ENCODE assay signal across 12 cellular contexts in genomic region chr10:30491204-30491603, GRCh38. TPM values are rescaled to one million over a fixed set of nuclear protein-coding genes. Genes with fewer than 3 reads are reported as not detected.
DNase-seq lines count a peak whose midpoint lies in the region; TF ChIP-seq lines count a peak whose summit lies in the region.
"Had no signal": no experiment of that assay in that cellular context is flagged by ENCODE, and none has a peak within 500 bp of the region (broad histone marks: within the 10 kb centered on the region; RNA-seq: fewer than 3 reads in every experiment).

No MANE protein-coding gene starts in this region.

- no peaks in the 10 kb centered on the region for H4K20me1 ChIP-seq in PC-9 (ENCODE audit: insufficient read depth)

- no peaks in the 10 kb centered on the region for H3K79me2 ChIP-seq in PC-9 (ENCODE audit: low read depth)

- TF ChIP-seq EP300 in suprapubic skin (IDR thresholded peaks at IDR 0.05) = no peak

- H3K4me3 ChIP-seq in PC-9 = no peak overlapping the region
- H3K4me3 ChIP-seq in fibroblast of mammary gland (ENCODE audit: control insufficient read depth, low read depth, low read length) = no peak overlapping the region
- no peak overlapping the region for H3K4me3 ChIP-seq in suprapubic skin
- H3K4me3 ChIP-seq: sigmoid colon, SK-N-MC had no signal

- peak overlapping the region; percentile 6; the same call in 1 of the 2 replicates for H3K4me2 ChIP-seq in PC-9

- H3F3A ChIP-seq in PC-9 (ENCODE audit: insufficient read depth, low read depth) = peaks cover 20% of the 10 kb centered on the region; the same call in 1 of the 2 replicates

- TF ChIP-seq POLR2A in suprapubic skin (IDR thresholded peaks at IDR 0.05) = no peak

- no peaks in the 10 kb centered on the region for H3K9me3 ChIP-seq in PC-9 (ENCODE audit: insufficient read depth, low read depth)
- no peaks in the 10 kb centered on the region for H3K9me3 ChIP-seq in suprapubic skin
- H3K9me3 ChIP-seq: sigmoid colon had no signal

- BruUV-seq in PC-9 (replicated peaks; lab: Mats Ljungman, UMichigan) = no TSS peak

- intact Hi-C loops in activated naive CD4-positive, alpha-beta T cell treated with anti-CD3 and anti-CD28 coated beads for 36 hours (cut with micrococcal nuclease) = no loop called here
- intact Hi-C loops in PC-9 (cut with micrococcal nuclease; ENCODE audit: unreplicated experiment) = no loop called here

- no peaks in the 10 kb centered on the region for H3K27me3 Mint-ChIP-seq in activated naive CD4-positive, alpha-beta T cell treated with anti-CD3 and anti-CD28 coated beads for 36 hours (ENCODE audit: low read depth)
- peaks cover 4% of the 10 kb centered on the region for H3K27me3 Mint-ChIP-seq in mesothelial cell of epicardium (ENCODE audit: low read depth)

- H3K27ac ChIP-seq in PC-9 = peak overlapping the region; percentile 47
- peak overlapping the region; percentile 25 for H3K27ac ChIP-seq in suprapubic skin
- H3K27ac ChIP-seq: SK-N-MC had no signal

- no peaks in the 10 kb centered on the region for H3K9me3 Mint-ChIP-seq in activated naive CD4-positive, alpha-beta T cell treated with anti-CD3 and anti-CD28 coated beads for 36 hours
- H3K9me3 Mint-ChIP-seq in mesothelial cell of epicardium = no peaks in the 10 kb centered on the region

- H3K27me3 ChIP-seq in PC-9 (ENCODE audit: insufficient read depth, low read depth) = no peaks in the 10 kb centered on the region
- no peaks in the 10 kb centered on the region for H3K27me3 ChIP-seq in suprapubic skin
- H3K27me3 ChIP-seq: sigmoid colon had no signal

- H3K9me2 ChIP-seq in PC-9 (ENCODE audit: insufficient read depth) = no peaks in the 10 kb centered on the region

- H3K27ac Mint-ChIP-seq in activated naive CD4-positive, alpha-beta T cell treated with anti-CD3 and anti-CD28 coated beads for 36 hours = no peak overlapping the region
- no peak overlapping the region for H3K27ac Mint-ChIP-seq in mesothelial cell of epicardium

- WGBS in suprapubic skin = 51% methylated on average over 3 of the region's 3 CpGs

- H2AFZ ChIP-seq in PC-9 = no peak overlapping the region

- H3K36me3 ChIP-seq in PC-9 (ENCODE audit: low read depth) = no peaks in the 10 kb centered on the region
- no peaks in the 10 kb centered on the region for H3K36me3 ChIP-seq in suprapubic skin
- H3K36me3 ChIP-seq: sigmoid colon had no signal

- CTCF ChIA-PET in activated naive CD4-positive, alpha-beta T cell treated with anti-CD3 and anti-CD28 coated beads for 36 hours (lab: Charles Lee) = interaction anchor here (1.3 kb wide), 1 partner anchor 100 kb away, joined by 5 read pairs; no protein-coding TSS in a partner anchor
- CTCF ChIA-PET in PC-9 (lab: Charles Lee) = interaction anchor here (0.6 kb wide), 2 partner anchors 37 to 53 kb away, joined by 3 read pairs; no protein-coding TSS in a partner anchor

- H3K4me1 Mint-ChIP-seq in activated naive CD4-positive, alpha-beta T cell treated with anti-CD3 and anti-CD28 coated beads for 36 hours (ENCODE audit: low read depth) = peaks cover 31% of the 10 kb centered on the region
- H3K4me1 Mint-ChIP-seq in mesothelial cell of epicardium = no peaks in the 10 kb centered on the region

- TF ChIP-seq CTCF in PC-9 (conservative IDR thresholded peaks at IDR 0.05) (no peak), fibroblast of mammary gland (conservative IDR thresholded peaks at IDR 0.05; ENCODE audit: control insufficient read depth, insufficient read depth, low read depth, low read length) (no peak), suprapubic skin (IDR thresholded peaks at IDR 0.05) (no peak), mesothelial cell of epicardium (IDR thresholded peaks at IDR 0.05; ENCODE audit: unreplicated experiment) (no peak)

- POLR2A ChIA-PET in PC-9 (lab: Charles Lee; ENCODE audit: unreplicated experiment) = no interaction called here

- H3K4me3 Mint-ChIP-seq in activated naive CD4-positive, alpha-beta T cell treated with anti-CD3 and anti-CD28 coated beads for 36 hours = no peak overlapping the region
- H3K4me3 Mint-ChIP-seq in mesothelial cell of epicardium = no peak overlapping the region

- H3K36me3 Mint-ChIP-seq in activated naive CD4-positive, alpha-beta T cell treated with anti-CD3 and anti-CD28 coated beads for 36 hours (ENCODE audit: low read depth) = no peaks in the 10 kb centered on the region
- H3K36me3 Mint-ChIP-seq in mesothelial cell of epicardium = no peaks in the 10 kb centered on the region

- peaks cover 41% of the 10 kb centered on the region for H3K4me1 ChIP-seq in PC-9 (replicated peaks; ENCODE audit: insufficient read depth)
- peaks cover 13% of the 10 kb centered on the region for H3K4me1 ChIP-seq in suprapubic skin

- peak; percentile 10 for DNase-seq in activated naive CD4-positive, alpha-beta T cell treated with anti-CD3 and anti-CD28 coated beads for 36 hours
- DNase-seq in activated naive CD4-positive, alpha-beta T cell (lab: John Stamatoyannopoulos, UW) = no peak
- DNase-seq in PC-9 = peak; percentile 20 to 67
- peak; percentile 91 for DNase-seq in fibroblast of mammary gland (ENCODE audit: low read depth)
- no peak for DNase-seq in suprapubic skin (ENCODE audit: low spot score in 2 of 2)
- no peak for DNase-seq in T-helper 9 cell
- DNase-seq in mesothelial cell of epicardium (ENCODE audit: low spot score in 2 of 2, unreplicated experiment in 2 of 2) = no peak
- no peak for DNase-seq in cortex of kidney (lab: John Stamatoyannopoulos, UW)
- DNase-seq: ACHN, NCI-H345, sigmoid colon had no signal

RNA-seq across cellular contexts. Expression of gene MAP3K8, which starts 57.2 kb away (rescaled TPM):
- 10 to 100 TPM; 13.6 to 14.5 TPM for total RNA-seq in activated naive CD4-positive, alpha-beta T cell treated with anti-CD3 and anti-CD28 coated beads for 36 hours
- total RNA-seq in PC-9 (2021) = 14.3 and 16.4 TPM in 2 replicates
- 10 to 100 TPM; 21.9 to 56.4 (median 54.2) TPM for total RNA-seq in suprapubic skin
- 25.0 to 29.0 TPM (median 25.3 TPM) in 3 replicates for total RNA-seq in mesothelial cell of epicardium

Comparison
In these comparisons a context has a peak if more than half of its experiments do, and no peak if none do; other contexts are left out.
1. DNase-seq: peak in activated naive CD4-positive, alpha-beta T cell treated with anti-CD3 and anti-CD28 coated beads for 36 hours (single experiment), PC-9 (2 of 2) and fibroblast of mammary gland (single experiment); none in activated naive CD4-positive, alpha-beta T cell (0 of 4), suprapubic skin (0 of 2), T-helper 9 cell (single experiment), mesothelial cell of epicardium (0 of 2) and cortex of kidney (single experiment).